Comparison of ENCODE assay signal across 8 cellular contexts in the genomic region with DNA sequence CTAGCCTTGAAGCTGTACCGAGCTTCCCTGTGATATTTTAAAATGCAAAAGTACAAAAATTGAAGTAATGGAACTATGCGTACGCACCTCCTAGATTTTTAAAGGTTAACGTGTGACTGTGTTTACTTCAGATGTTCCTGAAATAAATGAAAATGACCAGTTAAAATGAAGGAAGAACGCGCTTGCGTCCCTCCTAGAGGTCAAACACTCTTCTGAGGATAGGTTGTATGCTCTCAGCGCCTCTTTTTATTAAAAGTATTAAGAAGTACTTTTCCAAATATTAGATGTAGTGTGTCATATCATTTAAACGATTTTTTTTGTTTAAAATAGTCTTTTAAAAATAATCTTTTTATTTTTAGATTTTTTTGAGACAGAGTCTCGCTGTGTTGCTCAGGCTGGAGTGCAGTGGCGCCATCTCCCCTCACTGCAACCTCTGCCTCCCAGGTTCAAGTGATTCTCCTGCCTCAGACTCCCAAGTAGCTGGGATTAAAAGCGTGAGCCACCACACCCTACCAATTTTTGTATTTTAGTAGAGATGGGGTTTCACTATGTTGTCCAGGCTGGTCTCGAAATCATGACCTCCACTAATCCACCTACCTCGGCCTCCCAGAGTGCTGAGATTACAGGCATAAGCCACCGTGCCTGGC. TPM values are rescaled to one million over a fixed set of nuclear protein-coding genes. Genes with fewer than 3 reads are reported as not detected.
DNase-seq lines count a peak whose midpoint lies in the region; ATAC-seq and TF ChIP-seq lines count a peak whose summit lies in the region.

No MANE protein-coding gene starts in this region.

- CTCF ChIA-PET in GM10248 (lab: Yijun Ruan, JAX) = interaction anchor here (0.9 to 6.5 kb wide), 24 partner anchors 11 to 275 kb away, joined by 3 to 125 read pairs (median 7); partner anchors contain the start of gene TRIM38

- TF ChIP-seq CTCF in GM10248 (IDR thresholded peaks at IDR 0.05; ENCODE audit: control extremely low read depth, extremely low read depth, low read depth, missing control alignments) (peak; percentile 21), astrocyte of the spinal cord (IDR thresholded peaks at IDR 0.05; ENCODE audit: low read depth, low read length) (no peak), lower leg skin (IDR thresholded peaks at IDR 0.05) (no peak), vagina (IDR thresholded peaks at IDR 0.05) (no peak)

- peaks cover 0 to 3% of the 10 kb centered on the region in 2 donors for H3K36me3 ChIP-seq in vagina

- POLR2A ChIA-PET in GM10248 (lab: Yijun Ruan, JAX) = interaction anchor here (0.5 to 3.1 kb wide), 10 partner anchors 11 to 624 kb away, joined by 3 to 51 read pairs (median 6); a partner anchor contains a TSS

- H3K9me3 ChIP-seq in vagina = no peaks in the 10 kb centered on the region

- peak; percentile 12 for ATAC-seq in HG03439 (IDR thresholded peaks at IDR 0.05; ENCODE audit: unreplicated experiment)

- H3K27ac ChIP-seq in vagina = peak overlapping the region; percentile 90

- DNase-seq in GM10248 (ENCODE audit: extremely low spot score) (no peak), astrocyte of the spinal cord (ENCODE audit: low read depth, low spot score) (no peak), lower leg skin (ENCODE audit: low spot score in 2 of 2) (no peak), vagina (ENCODE audit: extremely low spot score in 2 of 2) (no peak), putamen (ENCODE audit: low spot score) (no peak), NCI-H2171 (lab: John Stamatoyannopoulos, UW) (no peak), GOT3 (lab: John Stamatoyannopoulos, UW) (no peak)

- intact Hi-C loops in lower leg skin (cut with DNase I; ENCODE audit: low total_unique reads) = no loop called here
- intact Hi-C loops in vagina (cut with DNase I) = no loop called here

- peaks cover 20% of the 10 kb centered on the region for H3K4me1 ChIP-seq in vagina

- in situ Hi-C loops in astrocyte of the spinal cord (cut with HindIII; ENCODE audit: low sequenced_read_pairs) = no loop called here

- WGBS in lower leg skin, 2 donors = 35 to 49% methylated on average over 15 of the region's 15 CpGs

- no peaks in the 10 kb centered on the region for H3K27me3 ChIP-seq in vagina

- TF ChIP-seq POLR2A in lower leg skin (IDR thresholded peaks at IDR 0.05) (no peak), vagina (IDR thresholded peaks at IDR 0.05) (no peak)

- H3K4me3 ChIP-seq in astrocyte of the spinal cord (ENCODE audit: low read depth, low read length) (peak overlapping the region; percentile 72), lower leg skin (ENCODE audit: low read depth, poor library complexity, severe bottlenecking) (peak overlapping the region; percentile 38), vagina (peak overlapping the region; percentile 60 to 66)

RNA-seq across cellular contexts. Expression of gene TRIM38, which starts 30.6 kb away (rescaled TPM):
- total RNA-seq in lower leg skin (1 to 10 TPM; 4.7 to 8.0 (median 6.5) TPM), vagina (8.1 TPM)
